16 cellular contexts compared by ENCODE assay signal in the genomic region with DNA sequence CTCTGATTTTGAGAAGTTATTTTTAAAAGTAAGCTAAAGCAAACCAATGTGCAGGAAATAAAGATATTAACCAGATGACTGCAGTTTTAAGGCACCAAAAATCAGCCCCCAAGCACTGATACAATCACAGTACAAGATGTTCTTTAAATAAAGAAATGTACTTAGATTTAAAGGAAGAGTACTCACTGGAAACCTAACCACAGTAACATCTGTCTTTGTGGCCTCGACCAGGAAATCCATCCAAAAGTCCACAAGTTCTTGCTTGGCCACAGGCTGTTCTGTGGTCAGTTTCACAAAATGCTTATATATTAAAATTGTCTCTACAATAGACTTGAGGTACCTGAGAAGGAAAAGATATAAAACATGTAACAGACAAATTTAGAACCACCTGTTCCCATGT.
"Had no signal": no experiment of that assay in that cellular context is flagged by ENCODE, and none has a peak within 500 bp of the region (broad histone marks: within the 10 kb centered on the region; RNA-seq: fewer than 3 reads in every experiment).

No MANE protein-coding gene starts in this region.

- H3K4me1 ChIP-seq: sigmoid colon had no signal

- H3K36me3 ChIP-seq: pancreas, sigmoid colon had no signal

- H3K9me3 ChIP-seq: mucosa of descending colon, pancreas, sigmoid colon had no signal

- H3K27ac Mint-ChIP-seq: activated naive CD8-positive, alpha-beta T cell treated with anti-CD3 and anti-CD28 coated beads, Interleukin-2, amount 10 ng/mL, durations not matched to agents 7 days and 5 days; naive thymus-derived CD8-positive, alpha-beta T cell; stimulated activated memory B cell treated with anti-CD40 and anti-IgM and Interleukin-4, amounts not matched to agents 10 μg/mL and 1 μg/mL and 100 μg/mL, for 72 hours; T-helper 2 cell treated with Interferon-gamma antibody and Interleukin-4, amounts not matched to agents 5 μg/mL and 100 μg/mL, for 36 hours had no signal

- H3K4me3 Mint-ChIP-seq: activated naive CD8-positive, alpha-beta T cell treated with anti-CD3 and anti-CD28 coated beads, Interleukin-2, amount 10 ng/mL, durations not matched to agents 7 days and 5 days; naive thymus-derived CD8-positive, alpha-beta T cell; stimulated activated memory B cell treated with anti-CD40 and anti-IgM and Interleukin-4, amounts not matched to agents 10 μg/mL and 1 μg/mL and 100 μg/mL, for 72 hours; T-helper 2 cell treated with Interferon-gamma antibody and Interleukin-4, amounts not matched to agents 5 μg/mL and 100 μg/mL, for 36 hours had no signal

- H3K27me3 Mint-ChIP-seq: activated naive CD8-positive, alpha-beta T cell treated with anti-CD3 and anti-CD28 coated beads, Interleukin-2, amount 10 ng/mL, durations not matched to agents 7 days and 5 days; naive thymus-derived CD8-positive, alpha-beta T cell; stimulated activated memory B cell treated with anti-CD40 and anti-IgM and Interleukin-4, amounts not matched to agents 10 μg/mL and 1 μg/mL and 100 μg/mL, for 72 hours had no signal

- DNase-seq: activated CD4-positive, alpha-beta T cell treated with anti-CD3 and anti-CD28 coated beads, Interleukin-2, amount 50 U/mL, for 1 hour; activated CD8-positive, alpha-beta memory T cell treated with anti-CD3 and anti-CD28 coated beads for 24 hours; activated naive CD8-positive, alpha-beta T cell treated with anti-CD3 and anti-CD28 coated beads, Interleukin-2, amount 10 ng/mL, durations not matched to agents 7 days and 5 days; aorta; foreskin melanocyte; islet precursor cell; mammary epithelial cell; naive thymus-derived CD8-positive, alpha-beta T cell; pancreas; sigmoid colon; stimulated activated CD4-positive, alpha-beta T cell treated with anti-CD3 and anti-CD28 coated beads, Interleukin-2, amount 100 ng/mL, for 48 hours had no signal

- H3K4me1 Mint-ChIP-seq: naive thymus-derived CD8-positive, alpha-beta T cell; stimulated activated memory B cell treated with anti-CD40 and anti-IgM and Interleukin-4, amounts not matched to agents 10 μg/mL and 1 μg/mL and 100 μg/mL, for 72 hours had no signal

- H3K4me3 ChIP-seq: mucosa of descending colon, pancreas, sigmoid colon had no signal

- H3K27me3 ChIP-seq: pancreas, sigmoid colon had no signal

- H3K27ac ChIP-seq: pancreas, sigmoid colon had no signal

- ATAC-seq: activated CD4-positive, CD25-positive, alpha-beta regulatory T cell treated with anti-CD3 and anti-CD28 coated beads, Interleukin-2, amount 50 U/mL, for 24 hours; esophagus mucosa; naive thymus-derived CD8-positive, alpha-beta T cell; pancreas; stimulated activated memory B cell treated with anti-CD40 and anti-IgM and Interleukin-4, amounts not matched to agents 10 μg/mL and 1 μg/mL and 100 μg/mL, for 72 hours had no signal

- H3K9me3 Mint-ChIP-seq: activated naive CD8-positive, alpha-beta T cell treated with anti-CD3 and anti-CD28 coated beads, Interleukin-2, amount 10 ng/mL, durations not matched to agents 7 days and 5 days; naive thymus-derived CD8-positive, alpha-beta T cell; stimulated activated memory B cell treated with anti-CD40 and anti-IgM and Interleukin-4, amounts not matched to agents 10 μg/mL and 1 μg/mL and 100 μg/mL, for 72 hours; T-helper 2 cell treated with Interferon-gamma antibody and Interleukin-4, amounts not matched to agents 5 μg/mL and 100 μg/mL, for 36 hours had no signal
